23 cellular contexts compared by ENCODE assay signal in genomic region chr10:44578271-44578670, GRCh38.
"Had no signal": no experiment of that assay in that cellular context is flagged by ENCODE, and none has a peak within 500 bp of the region (broad histone marks: within the 10 kb centered on the region; RNA-seq: fewer than 3 reads in every experiment).

No MANE protein-coding gene starts in this region.

- H3K4me3 Mint-ChIP-seq: effector memory CD8-positive, alpha-beta T cell; naive thymus-derived CD4-positive, alpha-beta T cell; stimulated activated effector memory CD8-positive, alpha-beta T cell treated with anti-CD3 and anti-CD28 coated beads, Interleukin-12 subunit alpha, Interleukin-12 subunit beta, amount 100 ng/mL, for 72 hours; type B pancreatic cell had no signal

- H3K27me3 ChIP-seq: esophagus squamous epithelium, ovary, right lobe of liver, stomach, testis, tibial artery had no signal

- H3K9me3 Mint-ChIP-seq: effector memory CD8-positive, alpha-beta T cell; stimulated activated effector memory CD8-positive, alpha-beta T cell treated with anti-CD3 and anti-CD28 coated beads, Interleukin-12 subunit alpha, Interleukin-12 subunit beta, amount 100 ng/mL, for 72 hours; type B pancreatic cell had no signal

- H3K27me3 Mint-ChIP-seq: type B pancreatic cell had no signal

- H3K36me3 Mint-ChIP-seq: naive thymus-derived CD4-positive, alpha-beta T cell; stimulated activated effector memory CD8-positive, alpha-beta T cell treated with anti-CD3 and anti-CD28 coated beads, Interleukin-12 subunit alpha, Interleukin-12 subunit beta, amount 100 ng/mL, for 72 hours; type B pancreatic cell had no signal

- DNase-seq: cerebellar nuclear complex; cortex of kidney; effector memory CD8-positive, alpha-beta T cell; erythroblast; esophagus squamous epithelium; hypothalamus; left ventricle myocardium superior; lower lobe of right lung; mucosa of descending colon; naive thymus-derived CD4-positive, alpha-beta T cell; occipital lobe; ovary; posterior cingulate gyrus; right lobe of liver; stimulated activated CD4-positive, alpha-beta T cell treated with anti-CD3 and anti-CD28 coated beads, Interleukin-2, amount 100 ng/mL, for 24 hours; stimulated activated CD4-positive, alpha-beta T cell treated with anti-CD3 and anti-CD28 coated beads, Interleukin-4, amount 100 ng/mL, for 24 hours; stimulated activated naive CD4-positive, alpha-beta T cell treated with Interleukin-2 at 50 U/mL for 16 hours; stomach; substantia nigra; testis; tibial artery had no signal

- H3K4me1 Mint-ChIP-seq: naive thymus-derived CD4-positive, alpha-beta T cell; stimulated activated effector memory CD8-positive, alpha-beta T cell treated with anti-CD3 and anti-CD28 coated beads, Interleukin-12 subunit alpha, Interleukin-12 subunit beta, amount 100 ng/mL, for 72 hours had no signal

- H3K4me1 ChIP-seq: esophagus squamous epithelium, lower lobe of right lung, right lobe of liver, stomach, tibial artery had no signal

- H3K9me3 ChIP-seq: esophagus squamous epithelium, lower lobe of right lung, mucosa of descending colon, ovary, right lobe of liver, stomach, testis, tibial artery had no signal

- ATAC-seq: effector memory CD8-positive, alpha-beta T cell; left ventricle myocardium superior; lower lobe of right lung; mucosa of descending colon; naive thymus-derived CD4-positive, alpha-beta T cell; right lobe of liver; stimulated activated effector memory CD8-positive, alpha-beta T cell treated with anti-CD3 and anti-CD28 coated beads, Interleukin-12 subunit alpha, Interleukin-12 subunit beta, amount 100 ng/mL, for 72 hours had no signal

- H3K4me3 ChIP-seq: esophagus squamous epithelium, lower lobe of right lung, mucosa of descending colon, ovary, right lobe of liver, stomach, testis, tibial artery had no signal

- H3K36me3 ChIP-seq: esophagus squamous epithelium, lower lobe of right lung, ovary, right lobe of liver, stomach, tibial artery had no signal

- H3K27ac ChIP-seq: esophagus squamous epithelium, ovary, right lobe of liver, stomach, testis, tibial artery had no signal

- H3K27ac Mint-ChIP-seq: effector memory CD8-positive, alpha-beta T cell; naive thymus-derived CD4-positive, alpha-beta T cell; stimulated activated effector memory CD8-positive, alpha-beta T cell treated with anti-CD3 and anti-CD28 coated beads, Interleukin-12 subunit alpha, Interleukin-12 subunit beta, amount 100 ng/mL, for 72 hours; type B pancreatic cell had no signal
